In the genomic region with DNA sequence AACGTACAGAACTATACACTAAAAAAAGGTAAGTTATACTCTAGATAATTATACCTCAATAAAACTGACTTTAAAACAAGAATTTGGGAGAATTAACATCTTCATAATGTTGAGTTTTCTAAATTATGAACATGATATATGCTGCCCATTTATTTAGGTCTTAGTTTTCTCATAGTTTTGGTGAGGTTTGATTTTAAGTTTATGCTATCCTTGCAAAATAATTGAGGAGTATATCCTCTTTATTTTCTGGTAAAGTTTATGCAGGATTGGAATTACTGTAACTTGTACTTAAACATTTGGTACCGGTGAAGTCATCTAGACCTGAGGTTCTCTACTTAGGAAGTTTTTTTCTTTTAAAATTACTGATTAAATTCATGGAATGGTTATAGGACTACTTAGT, we compare ENCODE assay signal across 11 cellular contexts. TPM values are rescaled to one million over a fixed set of nuclear protein-coding genes. Genes with fewer than 3 reads are reported as not detected.
"Had no signal": no experiment of that assay in that cellular context is flagged by ENCODE, and none has a peak within 500 bp of the region (broad histone marks: within the 10 kb centered on the region; RNA-seq: fewer than 3 reads in every experiment).

No MANE protein-coding gene starts in this region.

- FAIRE-seq: H1, H54 had no signal

- H3K27ac Mint-ChIP-seq: GM23338, H9, HFFc6 had no signal

- H3K9me3 Mint-ChIP-seq: GM23338, H9, HFFc6 had no signal

- ATAC-seq: GM23338 had no signal

- H2AFZ ChIP-seq: GM23338 had no signal

- H3K9ac ChIP-seq: KMS-11 had no signal

- H3K4me3 Mint-ChIP-seq: GM23338, H9, HFFc6 had no signal

- H3K27ac ChIP-seq: HL-60, KMS-11 had no signal

- H3K4me3 ChIP-seq: GM23338 had no signal

- DNase-seq: H9, HCEC 1CT, HFFc6, Karpas-422, KBM-7 had no signal

- H3K4me2 ChIP-seq: GM23338, KMS-11 had no signal

RNA-seq across cellular contexts. Expression of gene RNU6ATAC, which starts 38.9 kb away (rescaled TPM):
- total RNA-seq: GM23338, HT1080 had no signal
- polyA plus RNA-seq: GM23338, H1 had no signal
